ENCODE assay signal across 2 cellular contexts in the genomic region with DNA sequence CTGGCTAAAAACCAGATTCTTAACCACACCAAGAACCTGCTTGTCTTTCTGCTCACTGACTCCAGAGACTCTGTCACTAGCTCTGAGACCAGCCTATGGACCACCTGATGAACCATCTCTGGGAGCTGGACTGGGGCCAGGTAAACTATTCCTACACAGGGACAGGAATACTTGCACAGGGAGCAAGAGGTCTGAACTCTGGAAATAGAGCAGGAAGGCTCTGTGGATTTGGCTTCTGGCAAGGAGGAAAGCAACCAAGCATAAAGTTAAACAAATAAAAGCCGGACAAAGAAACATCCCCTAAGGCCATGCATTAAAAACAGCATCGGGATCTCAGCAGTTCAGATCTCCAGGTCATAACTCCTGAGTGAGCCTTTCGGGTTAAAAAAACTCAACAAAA.
TF ChIP-seq lines count a peak whose summit lies in the region.

No MANE protein-coding gene starts in this region.

TF ChIP-seq in IMR-90, 13 proteins besides CTCF, POLR2A, EP300 and RAD21:
- TF ChIP-seq MAFK (IDR thresholded peaks at IDR 0.05; ENCODE audit: low read depth, low read length): no peak
- TF ChIP-seq CHD1 (IDR thresholded peaks at IDR 0.05; ENCODE audit: low read depth, low read length): no peak
- TF ChIP-seq, protein P1, sequence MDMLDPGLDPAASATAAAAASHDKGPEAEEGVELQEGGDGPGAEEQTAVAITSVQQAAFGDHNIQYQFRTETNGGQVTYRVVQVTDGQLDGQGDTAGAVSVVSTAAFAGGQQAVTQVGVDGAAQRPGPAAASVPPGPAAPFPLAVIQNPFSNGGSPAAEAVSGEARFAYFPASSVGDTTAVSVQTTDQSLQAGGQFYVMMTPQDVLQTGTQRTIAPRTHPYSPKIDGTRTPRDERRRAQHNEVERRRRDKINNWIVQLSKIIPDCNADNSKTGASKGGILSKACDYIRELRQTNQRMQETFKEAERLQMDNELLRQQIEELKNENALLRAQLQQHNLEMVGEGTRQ (IDR thresholded peaks at IDR 0.05; ENCODE audit: low read depth, low read length): no peak
- TF ChIP-seq RFX5 (IDR thresholded peaks at IDR 0.05; ENCODE audit: low read depth, low read length): no peak
- TF ChIP-seq MAZ (IDR thresholded peaks at IDR 0.05; ENCODE audit: borderline replicate concordance, low read depth, low read length): no peak

TF ChIP-seq in endothelial cell of umbilical vein, 7 proteins besides CTCF, POLR2A, EP300 and RAD21:
- no peak for TF ChIP-seq EZH2 (IDR thresholded peaks at IDR 0.05; ENCODE audit: borderline replicate concordance, low read depth, low read length, severe bottlenecking)
- TF ChIP-seq, protein P2, sequence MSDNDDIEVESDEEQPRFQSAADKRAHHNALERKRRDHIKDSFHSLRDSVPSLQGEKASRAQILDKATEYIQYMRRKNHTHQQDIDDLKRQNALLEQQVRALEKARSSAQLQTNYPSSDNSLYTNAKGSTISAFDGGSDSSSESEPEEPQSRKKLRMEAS (IDR thresholded peaks at IDR 0.05; ENCODE audit: insufficient read depth, insufficient read length): no peak
- no peak for TF ChIP-seq POLR2AphosphoS5 (IDR thresholded peaks at IDR 0.05; ENCODE audit: insufficient read depth, low read depth, low read length)
- no peak for TF ChIP-seq JUN (IDR thresholded peaks at IDR 0.05; ENCODE audit: borderline replicate concordance, insufficient read depth, insufficient read length, low read depth)
- TF ChIP-seq MYC (IDR thresholded peaks at IDR 0.05; ENCODE audit: low read depth, low read length): no peak
- no peak for TF ChIP-seq GATA2 (IDR thresholded peaks at IDR 0.05; ENCODE audit: insufficient read depth, insufficient read length, low read depth, low read length)
